Comparison of ENCODE assay signal across 16 cellular contexts in genomic region chr6:118679293-118679692, GRCh38. TPM values are rescaled to one million over a fixed set of nuclear protein-coding genes. Genes with fewer than 3 reads are reported as not detected.
DNase-seq lines count a peak whose midpoint lies in the region; ATAC-seq, FAIRE-seq and TF ChIP-seq lines count a peak whose summit lies in the region.
"Had no signal": no experiment of that assay in that cellular context is flagged by ENCODE, and none has a peak within 500 bp of the region (broad histone marks: within the 10 kb centered on the region; RNA-seq: fewer than 3 reads in every experiment).

No MANE protein-coding gene starts in this region.

- H3K4me1 ChIP-seq in CD8-positive, alpha-beta memory T cell (ENCODE audit: insufficient read depth, low read length): peaks cover 36% of the 10 kb centered on the region
- H3K4me1 ChIP-seq in Loucy (ENCODE audit: insufficient read depth, low read length, poor library complexity, severe bottlenecking): peaks cover 24% of the 10 kb centered on the region
- peaks cover 0 to 27% (median 5%) of the 10 kb centered on the region in 3 donors for H3K4me1 ChIP-seq in pancreas
- no peaks in the 10 kb centered on the region for H3K4me1 ChIP-seq in suprapubic skin
- H3K4me1 ChIP-seq: sigmoid colon had no signal

- H3K27ac ChIP-seq in CD8-positive, alpha-beta memory T cell (ENCODE audit: low read depth, low read length): no peak overlapping the region
- H3K27ac ChIP-seq in pancreas: peak overlapping the region in 1 of 4 donors; percentile 14
- no peak overlapping the region for H3K27ac ChIP-seq in suprapubic skin
- H3K27ac ChIP-seq: gastrocnemius medialis, sigmoid colon, VCaP had no signal

- TF ChIP-seq CTCF in Loucy (conservative IDR thresholded peaks at IDR 0.05; ENCODE audit: low read length) (no peak), pancreas (IDR thresholded peaks at IDR 0.05) (no peak), suprapubic skin (IDR thresholded peaks at IDR 0.05) (no peak)

- H3K4me3 ChIP-seq in CD8-positive, alpha-beta memory T cell (ENCODE audit: low read length): no peak overlapping the region
- no peak overlapping the region for H3K4me3 ChIP-seq in Loucy (ENCODE audit: low read length, poor library complexity, severe bottlenecking)
- H3K4me3 ChIP-seq in pancreas: no peak overlapping the region
- no peak overlapping the region for H3K4me3 ChIP-seq in suprapubic skin
- H3K4me3 ChIP-seq: gastrocnemius medialis, sigmoid colon had no signal

- H2AFZ ChIP-seq in Loucy (ENCODE audit: low read length): no peak overlapping the region

- H4K20me1 ChIP-seq in Loucy (ENCODE audit: insufficient read depth, low read length, poor library complexity, severe bottlenecking): peaks cover 12% of the 10 kb centered on the region

- H3K36me3 ChIP-seq in CD8-positive, alpha-beta memory T cell (ENCODE audit: insufficient read depth, low read length): no peaks in the 10 kb centered on the region
- H3K36me3 ChIP-seq in Loucy (ENCODE audit: insufficient read depth, low read length): no peaks in the 10 kb centered on the region
- H3K36me3 ChIP-seq in pancreas: no peaks in the 10 kb centered on the region
- H3K36me3 ChIP-seq in suprapubic skin: no peaks in the 10 kb centered on the region
- H3K36me3 ChIP-seq: gastrocnemius medialis, sigmoid colon had no signal

- no peak for FAIRE-seq in pancreas (lab: Jason Lieb, UNC)
- FAIRE-seq: H1 had no signal

- no peaks in the 10 kb centered on the region for H3K27me3 ChIP-seq in CD8-positive, alpha-beta memory T cell (ENCODE audit: insufficient read depth, low read length, poor library complexity, severe bottlenecking)
- H3K27me3 ChIP-seq in Loucy (ENCODE audit: insufficient read depth, low read length, poor library complexity, severe bottlenecking): no peaks in the 10 kb centered on the region
- no peaks in the 10 kb centered on the region for H3K27me3 ChIP-seq in pancreas
- H3K27me3 ChIP-seq in suprapubic skin: no peaks in the 10 kb centered on the region
- H3K27me3 ChIP-seq: gastrocnemius medialis, sigmoid colon had no signal

- no peaks in the 10 kb centered on the region for H3K9me2 ChIP-seq in Loucy (replicated peaks; ENCODE audit: low read depth, low read length)

- no peak for TF ChIP-seq EP300 in suprapubic skin (IDR thresholded peaks at IDR 0.05)

- H3K36me3 Mint-ChIP-seq in CD8-positive, alpha-beta memory T cell: peaks cover 0 to 9% (median 8%) of the 10 kb centered on the region in 3 donors

- H3K79me2 ChIP-seq in Loucy (ENCODE audit: insufficient read depth, low read length): peaks cover 45% of the 10 kb centered on the region; the same call in 1 of the 2 replicates

- peak overlapping the region in 5 of 8 donors; percentile 22 to 81 (median 53) for H3K27ac Mint-ChIP-seq in CD8-positive, alpha-beta memory T cell

- DNase-seq in CD8-positive, alpha-beta memory T cell: no peak
- DNase-seq in dedifferentiated amniotic fluid mesenchymal stem cell (ENCODE audit: extremely low spot score) (peak; percentile 35), pancreas (no peak), suprapubic skin (ENCODE audit: low spot score in 2 of 2) (no peak)
- DNase-seq in effector CD8-positive, alpha-beta T cell (lab: John Stamatoyannopoulos, UW): no peak
- DNase-seq: activated gamma-delta T cell, gastrocnemius medialis, left cardiac atrium, naive B cell, NCI-H1105 treated with DMSO at 0.1 percent for 48 hours, SHP77 treated with DMSO at 0.1 percent for 48 hours, sigmoid colon had no signal

- WGBS in pancreas, 2 donors: 92% methylated on average over 1 of the region's 1 CpG
- 63% methylated on average over 1 of the region's 1 CpG for WGBS in suprapubic skin

- H3K27me3 Mint-ChIP-seq in CD8-positive, alpha-beta memory T cell: no peaks in the 10 kb centered on the region
- H3K27me3 Mint-ChIP-seq: naive B cell had no signal

- peak in 3 of 4 donors; percentile 31 to 76 (median 44) for ATAC-seq in pancreas
- ATAC-seq in HG03442 (IDR thresholded peaks at IDR 0.05; ENCODE audit: unreplicated experiment): no peak
- ATAC-seq: gastrocnemius medialis, left cardiac atrium had no signal

- no peaks in the 10 kb centered on the region for H3K9me3 Mint-ChIP-seq in CD8-positive, alpha-beta memory T cell
- H3K9me3 Mint-ChIP-seq: naive B cell had no signal

- H3K4me2 ChIP-seq in Loucy (ENCODE audit: low read depth, low read length, poor library complexity, severe bottlenecking): peak overlapping the region; percentile 7

- H3K4me1 Mint-ChIP-seq in CD8-positive, alpha-beta memory T cell: peaks cover 47 to 85% (median 74%) of the 10 kb centered on the region in 3 donors

- intact Hi-C loops in pancreas (cut with DNase I): no loop called here

- H3F3A ChIP-seq in Loucy (ENCODE audit: low read depth): 0 out of 2 replicates have a peak, but pooled peaks cover 3% of the 10 kb centered on the region

- no peaks in the 10 kb centered on the region for H3K9me3 ChIP-seq in CD8-positive, alpha-beta memory T cell (ENCODE audit: low read length)
- H3K9me3 ChIP-seq in Loucy (ENCODE audit: insufficient read depth, low read depth, low read length): no peaks in the 10 kb centered on the region
- H3K9me3 ChIP-seq in pancreas: no peaks in the 10 kb centered on the region
- H3K9me3 ChIP-seq in suprapubic skin: no peaks in the 10 kb centered on the region
- H3K9me3 ChIP-seq: gastrocnemius medialis, sigmoid colon had no signal

- peak overlapping the region in 2 of 7 donors; percentile 39 to 65 for H3K4me3 Mint-ChIP-seq in CD8-positive, alpha-beta memory T cell

- POLR2A ChIA-PET in CD8-positive, alpha-beta memory T cell (lab: Charles Lee): no interaction called here

- CTCF ChIA-PET in CD8-positive, alpha-beta memory T cell (lab: Charles Lee): interaction anchor here (2.3 kb wide), 1 partner anchor 47 kb away, joined by 6 read pairs; no protein-coding TSS in a partner anchor

- no peak overlapping the region for H3K9ac ChIP-seq in Loucy (ENCODE audit: low read depth, low read length, poor library complexity, severe bottlenecking)

- TF ChIP-seq POLR2A in suprapubic skin (IDR thresholded peaks at IDR 0.05): no peak

RNA-seq across cellular contexts. Expression of gene CEP85L, which starts 27.9 kb away (rescaled TPM):
- 10 to 100 TPM; 28.4 to 29.1 TPM for total RNA-seq in CD8-positive, alpha-beta memory T cell
- 32.1 TPM for polyA plus RNA-seq in CD8-positive, alpha-beta memory T cell
- 1 to 10 TPM; 5.5 to 8.1 (median 6.6) TPM for total RNA-seq in pancreas
- polyA plus RNA-seq in pancreas: 1 to 10 TPM; 1.1 to 1.6 TPM
- 1 to 10 TPM; 4.7 to 9.5 (median 5.3) TPM for total RNA-seq in suprapubic skin
